ENCODE assay signal across 35 cellular contexts in genomic region chr7:673681-674453, GRCh38. TPM values are rescaled to one million over a fixed set of nuclear protein-coding genes. Genes with fewer than 3 reads are reported as not detected.
A peak's percentile ranks its signal among the peaks of the same experiment; 100 is the strongest.
DNase-seq lines count a peak whose midpoint lies in the region; ATAC-seq, FAIRE-seq and TF ChIP-seq lines count a peak whose summit lies in the region.
"Had no signal": no experiment of that assay in that cellular context is flagged by ENCODE, and none has a peak within 500 bp of the region (broad histone marks: within the 10 kb centered on the region; RNA-seq: fewer than 3 reads in every experiment).

No MANE protein-coding gene starts in this region.

- H2AFZ ChIP-seq in astrocyte (ENCODE audit: low read depth, low read length) (no peak overlapping the region), neuronal stem cell (ENCODE audit: low read length) (no peak overlapping the region)

- ATAC-seq in right cardiac atrium = no peak
- no peak for ATAC-seq in left ventricle myocardium superior
- ATAC-seq: activated T-cell treated with anti-CD3 and anti-CD28 coated beads, Interleukin-2, amount 50 U/mL, for 4 hours; HepG2; mucosa of descending colon; natural killer cell treated with Interleukin-12 subunit alpha and Interleukin-12 subunit beta and Interleukin-15 and Interleukin-18, amount 100 ng/mL, for 72 hours had no signal

- H3K4me3 ChIP-seq in right cardiac atrium (ENCODE audit: low read length) = no peak overlapping the region
- no peak overlapping the region for H3K4me3 ChIP-seq in astrocyte (ENCODE audit: insufficient read depth, low read depth, low read length)
- H3K4me3 ChIP-seq in neuronal stem cell (ENCODE audit: low read length in 2 of 2) = no peak overlapping the region
- H3K4me3 ChIP-seq: adrenal gland, dorsolateral prefrontal cortex, HAP-1, mucosa of descending colon, SJSA1, stomach, tibial artery had no signal

- peak overlapping the region; percentile 31 for H3K27ac Mint-ChIP-seq in astrocyte (ENCODE audit: unreplicated experiment)
- H3K27ac Mint-ChIP-seq: natural killer cell treated with Interleukin-12 subunit alpha and Interleukin-12 subunit beta and Interleukin-15 and Interleukin-18, amount 100 ng/mL, for 72 hours had no signal

- H3K23ac ChIP-seq in neuronal stem cell (ENCODE audit: low read depth, low read length, poor library complexity) = peak overlapping the region; percentile 3

- no peak overlapping the region for H3K14ac ChIP-seq in neuronal stem cell (ENCODE audit: low read length)

- H3K4me3 Mint-ChIP-seq in astrocyte (ENCODE audit: unreplicated experiment) = no peak overlapping the region
- H3K4me3 Mint-ChIP-seq: activated T-cell treated with anti-CD3 and anti-CD28 coated beads, Interleukin-2, amount 50 U/mL, for 4 hours; brain; CD4-positive, alpha-beta memory T cell; natural killer cell treated with Interleukin-12 subunit alpha and Interleukin-12 subunit beta and Interleukin-15 and Interleukin-18, amount 100 ng/mL, for 72 hours had no signal

- H3K4ac ChIP-seq in neuronal stem cell (ENCODE audit: low read length) = no peak overlapping the region

- H4K8ac ChIP-seq in neuronal stem cell (ENCODE audit: low read depth, low read length) = no peak overlapping the region

- H4K91ac ChIP-seq in neuronal stem cell (ENCODE audit: low read depth, low read length, poor library complexity) = no peak overlapping the region

- TF ChIP-seq CTCF in astrocyte (IDR thresholded peaks at IDR 0.05; ENCODE audit: insufficient read depth, low read depth, low read length) (no peak), GM13976 (IDR thresholded peaks at IDR 0.05; ENCODE audit: borderline replicate concordance, control extremely low read depth, extremely low read depth, insufficient read depth, missing control alignments) (no peak)

- intact Hi-C loops in right cardiac atrium (cut with DNase I) = loop anchor here in 1 of 4 donors (10.0 kb wide), 1 partner anchor 81 kb away; no protein-coding TSS in a partner anchor
- intact Hi-C loops in left ventricle myocardium superior (cut with micrococcal nuclease) = no loop called here

- H2BK15ac ChIP-seq in neuronal stem cell (ENCODE audit: low read length) = no peak overlapping the region

- peaks cover 10% of the 10 kb centered on the region for H3K9me3 Mint-ChIP-seq in astrocyte (ENCODE audit: unreplicated experiment)

- DNase-seq in right cardiac atrium (peak in 2 of 3 donors; percentile 20 to 30), left ventricle myocardium superior (no peak), astrocyte (ENCODE audit: low read depth) (no peak), neuronal stem cell (ENCODE audit: low spot score) (no peak), urothelium cell line (ENCODE audit: low spot score) (no peak), SIG-M5 (lab: John Stamatoyannopoulos, UW) (no peak), GM13976 (ENCODE audit: low spot score) (no peak)
- no peak for DNase-seq in activated CD8-positive, alpha-beta memory T cell treated with anti-CD3 and anti-CD28 coated beads for 24 hours
- DNase-seq: activated CD4-positive, alpha-beta T cell treated with anti-CD3 and anti-CD28 coated beads for 48 hours; activated gamma-delta T cell; activated T-cell treated with anti-CD3 and anti-CD28 coated beads, Interleukin-2, amount 50 U/mL, for 4 hours; adrenal gland; AML-193; CD4-positive, alpha-beta memory T cell; cerebellar nuclear complex; DMS 273 treated with DMSO at 0.1 percent for 48 hours; hypothalamus; Karpas-422; left cardiac atrium; NCI-H1436 treated with DMSO at 0.1 percent for 48 hours; NCI-H2107; retina; stimulated activated CD4-positive, alpha-beta T cell treated with anti-CD3 and anti-CD28 coated beads, Interleukin-2, amount 100 ng/mL, for 24 hours; stimulated activated CD8-positive, alpha-beta memory T cell treated with anti-CD3 and anti-CD28 coated beads, Interleukin-4, amount 100 ng/mL, for 48 hours; stomach; T-helper 9 cell had no signal

- no peaks in the 10 kb centered on the region for H3K4me1 Mint-ChIP-seq in astrocyte (ENCODE audit: low read depth, unreplicated experiment)

- FAIRE-seq in astrocyte (lab: Jason Lieb, UNC) = no peak
- peak; percentile 59 for FAIRE-seq in urothelium cell line (lab: Jason Lieb, UNC)
- FAIRE-seq: HepG2 had no signal

- H3K27me3 ChIP-seq in right cardiac atrium (ENCODE audit: control insufficient read depth, insufficient read depth) (no peaks in the 10 kb centered on the region), astrocyte (ENCODE audit: insufficient read depth, low read length) (no peaks in the 10 kb centered on the region), neuronal stem cell (ENCODE audit: control insufficient read depth in 3 of 3, insufficient read depth in 3 of 3, low read depth in 1 of 3, low read length in 3 of 3) (no peaks in the 10 kb centered on the region)
- H3K27me3 ChIP-seq: adrenal gland, dorsolateral prefrontal cortex, SJSA1, stomach, tibial artery had no signal

- H3K79me1 ChIP-seq in neuronal stem cell (ENCODE audit: low read depth, low read length) = peaks cover 8% of the 10 kb centered on the region

- H3K36me3 ChIP-seq in astrocyte (ENCODE audit: insufficient read depth, low read length) = no peaks in the 10 kb centered on the region
- peaks cover 0 to 13% of the 10 kb centered on the region in 2 donors for H3K36me3 ChIP-seq in neuronal stem cell (replicated peaks in 1 of 2; ENCODE audit: control insufficient read depth in 2 of 2, insufficient read depth in 2 of 2, low read length in 2 of 2)
- H3K36me3 ChIP-seq: adrenal gland, HAP-1, SJSA1 had no signal

- no peaks in the 10 kb centered on the region for H3K79me2 ChIP-seq in astrocyte (ENCODE audit: insufficient read depth, low read length)

- no peak overlapping the region for H2AK5ac ChIP-seq in neuronal stem cell (ENCODE audit: low read depth, low read length)

- in situ Hi-C loops in GM13976 (cut with MboI; ENCODE audit: low sequenced_read_pairs, unreplicated experiment) = no loop called here

- H3K9ac ChIP-seq in astrocyte (ENCODE audit: low read length) (no peak overlapping the region), neuronal stem cell (ENCODE audit: low read depth, low read length, poor library complexity) (no peak overlapping the region)

- H3K4me1 ChIP-seq in right cardiac atrium (ENCODE audit: control insufficient read depth, insufficient read depth, low read length) (no peaks in the 10 kb centered on the region), astrocyte (ENCODE audit: insufficient read depth, low read length) (no peaks in the 10 kb centered on the region), neuronal stem cell (ENCODE audit: control insufficient read depth in 2 of 2, insufficient read depth in 1 of 2, low read depth in 1 of 2, low read length in 2 of 2) (no peaks in the 10 kb centered on the region)
- H3K4me1 ChIP-seq: HAP-1, SJSA1, stomach, tibial artery had no signal

- no peak overlapping the region for H2BK12ac ChIP-seq in neuronal stem cell (ENCODE audit: low read length)

- no peaks in the 10 kb centered on the region for H4K20me1 ChIP-seq in astrocyte (ENCODE audit: insufficient read depth, low read length)

- no peak overlapping the region for H2BK5ac ChIP-seq in neuronal stem cell (ENCODE audit: low read length)

- no peaks in the 10 kb centered on the region for H3K27me3 Mint-ChIP-seq in astrocyte (ENCODE audit: low read depth, unreplicated experiment)
- H3K27me3 Mint-ChIP-seq: brain; CD4-positive, alpha-beta memory T cell had no signal

- no peak overlapping the region for H2BK120ac ChIP-seq in neuronal stem cell (ENCODE audit: low read depth, low read length)

- 95% methylated on average over 13 of the region's 13 CpGs for WGBS in right cardiac atrium
- WGBS in neuronal stem cell (ENCODE audit: extremely low coverage in 2 of 2, insufficient read length in 2 of 2, insufficient replicate concordance in 1 of 2), 2 donors = no CpG with 5 or more reads among the region's 13 CpGs

- no peak overlapping the region for H3K4me2 ChIP-seq in astrocyte (ENCODE audit: low read length)
- no peak overlapping the region for H3K4me2 ChIP-seq in neuronal stem cell (ENCODE audit: insufficient read depth, low read length, poor library complexity, severe bottlenecking)

- H3K27ac ChIP-seq in right cardiac atrium (ENCODE audit: low read length) (no peak overlapping the region), astrocyte (ENCODE audit: low read depth, low read length) (no peak overlapping the region), neuronal stem cell (replicated peaks; ENCODE audit: low read length) (no peak overlapping the region)
- H3K27ac ChIP-seq: adrenal gland, SJSA1, tibial artery, VCaP had no signal

- peaks cover 33% of the 10 kb centered on the region for H3K36me3 Mint-ChIP-seq in astrocyte (ENCODE audit: low read depth, unreplicated experiment)

- no peaks in the 10 kb centered on the region for H3K9me3 ChIP-seq in right cardiac atrium (ENCODE audit: control insufficient read depth, low read length)
- H3K9me3 ChIP-seq in astrocyte (ENCODE audit: insufficient read depth, low read depth, low read length) = peaks cover 2% of the 10 kb centered on the region
- H3K9me3 ChIP-seq in neuronal stem cell (replicated peaks in 1 of 2; ENCODE audit: control insufficient read depth in 2 of 2, insufficient read depth in 1 of 2, low read depth in 1 of 2, low read length in 2 of 2) = peaks cover 0 to 7% of the 10 kb centered on the region in 2 donors
- H3K9me3 ChIP-seq: adrenal gland, HAP-1, mucosa of descending colon, SJSA1, stomach, tibial artery had no signal

- H3K18ac ChIP-seq in neuronal stem cell (ENCODE audit: low read length) = no peak overlapping the region

RNA-seq across cellular contexts. Expression of gene DNAAF5, which starts 52.6 kb away (rescaled TPM):
- total RNA-seq in right cardiac atrium (10 to 100 TPM; 12.0 to 20.7 (median 16.1) TPM), left ventricle myocardium superior (22.8 TPM), astrocyte (24.5 and 25.9 TPM in 2 replicates)
- 10.2 TPM for polyA plus RNA-seq in right cardiac atrium
- polyA plus RNA-seq in neuronal stem cell (2013, experiment 1 of 2) = 26.4 TPM
- 26.5 TPM for polyA plus RNA-seq in neuronal stem cell (2013, experiment 2 of 2)

RNA-seq across cellular contexts. Expression of gene PRKAR1B, which starts 53.2 kb away (rescaled TPM):
- 10 to 100 TPM; 22.6 to 38.3 (median 25.1) TPM for total RNA-seq in right cardiac atrium
- polyA plus RNA-seq in right cardiac atrium = 20.7 TPM
- 16.5 TPM for total RNA-seq in left ventricle myocardium superior
- total RNA-seq in astrocyte = 14.7 and 14.8 TPM in 2 replicates
- 14.0 TPM for polyA plus RNA-seq in neuronal stem cell (2013, experiment 1 of 2)
- polyA plus RNA-seq in neuronal stem cell (2013, experiment 2 of 2) = 12.9 TPM

Comparison
In these comparisons a context has a peak if more than half of its experiments do, and no peak if none do; other contexts are left out.
1. DNase-seq: peak in right cardiac atrium (2 of 3); none in left ventricle myocardium superior (single experiment), astrocyte (single experiment), neuronal stem cell (single experiment), urothelium cell line (single experiment), SIG-M5 (single experiment), activated CD8-positive, alpha-beta memory T cell treated with anti-CD3 and anti-CD28 coated beads for 24 hours (single experiment) and GM13976 (single experiment).